8 cellular contexts compared by ENCODE assay signal in the genomic region with DNA sequence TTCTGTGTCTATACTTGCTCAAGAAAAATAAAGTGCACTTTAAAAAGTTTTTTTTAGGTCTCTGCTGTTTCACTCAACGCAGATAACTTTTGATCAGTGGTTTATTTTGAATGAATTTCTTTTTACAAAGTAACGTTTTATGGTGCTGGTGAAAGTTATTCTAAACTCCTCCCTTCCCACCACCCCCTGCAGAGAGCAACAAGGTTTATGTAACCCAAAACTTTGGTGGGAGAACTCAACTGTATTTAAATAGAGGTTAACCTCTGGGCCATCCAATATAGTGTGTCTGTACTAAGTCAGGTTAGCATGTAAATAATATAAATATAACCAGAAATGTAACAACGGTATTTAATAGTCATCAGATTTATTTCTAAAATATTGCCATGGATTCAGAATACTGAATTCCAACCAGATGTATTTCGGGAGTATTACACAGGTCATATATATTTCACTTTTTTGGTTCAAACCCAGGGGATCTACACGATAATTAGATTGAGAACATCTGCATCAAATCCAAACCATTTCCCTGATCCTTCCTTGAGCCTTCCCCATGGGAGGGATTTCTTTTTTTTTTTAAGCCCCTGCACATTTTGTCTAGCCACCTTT. TPM values are rescaled to one million over a fixed set of nuclear protein-coding genes. Genes with fewer than 3 reads are reported as not detected.
DNase-seq lines count a peak whose midpoint lies in the region; ATAC-seq and TF ChIP-seq lines count a peak whose summit lies in the region.

No MANE protein-coding gene starts in this region.

- DNase-seq in activated T-cell treated with anti-CD3 and anti-CD28 coated beads, Interleukin-2, amount 50 U/mL, for 24 hours, result no peak
- no peak for DNase-seq in activated T-cell treated with anti-CD3 and anti-CD28 coated beads, Interleukin-2, amount 50 U/mL, for 48 hours
- DNase-seq in WTC11 (ENCODE audit: low spot score), result peak; percentile 7
- no peak for DNase-seq in hepatocyte (ENCODE audit: low spot score)
- DNase-seq in thoracic aorta (ENCODE audit: low spot score), result no peak
- DNase-seq in adrenal gland, result no peak
- DNase-seq in NK-92 treated with Interleukin-12 subunit alpha and Interleukin-12 subunit beta, amount 100 ng/mL, for 24 hours (lab: John Stamatoyannopoulos, UW), result no peak

- peaks cover 23% of the 10 kb centered on the region for H3K4me1 Mint-ChIP-seq in activated T-cell treated with anti-CD3 and anti-CD28 coated beads, Interleukin-2, amount 50 U/mL, for 24 hours (ENCODE audit: low read depth)
- peaks cover 21% of the 10 kb centered on the region for H3K4me1 Mint-ChIP-seq in WTC11

- CTCF ChIA-PET in WTC11 (lab: Charles Lee), result interaction anchor here (0.6 to 1.6 kb wide), 10 partner anchors 9 to 287 kb away, joined by 3 to 15 read pairs (median 4); no protein-coding TSS in a partner anchor

- peak overlapping the region; percentile 53 for H3K4me3 Mint-ChIP-seq in activated T-cell treated with anti-CD3 and anti-CD28 coated beads, Interleukin-2, amount 50 U/mL, for 24 hours
- peak overlapping the region; percentile 36 for H3K4me3 Mint-ChIP-seq in WTC11

- H3K27ac Mint-ChIP-seq in activated T-cell treated with anti-CD3 and anti-CD28 coated beads, Interleukin-2, amount 50 U/mL, for 24 hours, result no peak overlapping the region
- no peak overlapping the region for H3K27ac Mint-ChIP-seq in WTC11

- peaks cover 2% of the 10 kb centered on the region for H3K36me3 Mint-ChIP-seq in activated T-cell treated with anti-CD3 and anti-CD28 coated beads, Interleukin-2, amount 50 U/mL, for 24 hours (ENCODE audit: low read depth)
- no peaks in the 10 kb centered on the region for H3K36me3 Mint-ChIP-seq in WTC11

- 45% methylated on average over 5 of the region's 5 CpGs for WGBS in hepatocyte (ENCODE audit: low lambda C conversion rate, missing lambda C conversion rate)
- WGBS in adrenal gland, 4 donors, result 23 to 31% (median 29%) methylated on average over 5 of the region's 5 CpGs

- no peak for TF ChIP-seq POLR2A in adrenal gland (IDR thresholded peaks at IDR 0.05)

- H3K4me3 ChIP-seq in hepatocyte, result peak overlapping the region; percentile 82
- peak overlapping the region; percentile 79 for H3K4me3 ChIP-seq in thoracic aorta
- H3K4me3 ChIP-seq in adrenal gland, result peak overlapping the region in 2 of 4 donors; percentile 43 to 86

- no peak for ATAC-seq in WTC11
- ATAC-seq in thoracic aorta (ENCODE audit: insufficient number of reproducible peaks, low FRiP score, low read depth), result no peak
- ATAC-seq in HG02759 (IDR thresholded peaks at IDR 0.05; ENCODE audit: unreplicated experiment), result no peak

- H3K27me3 ChIP-seq in hepatocyte (peaks cover 3% of the 10 kb centered on the region), thoracic aorta (replicated peaks; ENCODE audit: insufficient read depth) (no peaks in the 10 kb centered on the region), adrenal gland (no peaks in the 10 kb centered on the region)

- H3K27ac ChIP-seq in hepatocyte, result peak overlapping the region; percentile 0
- H3K27ac ChIP-seq in thoracic aorta, result no peak overlapping the region
- no peak overlapping the region for H3K27ac ChIP-seq in adrenal gland

- peaks cover 21% of the 10 kb centered on the region for H3K79me2 ChIP-seq in hepatocyte

- no peaks in the 10 kb centered on the region for H3K9me3 Mint-ChIP-seq in activated T-cell treated with anti-CD3 and anti-CD28 coated beads, Interleukin-2, amount 50 U/mL, for 24 hours
- no peaks in the 10 kb centered on the region for H3K9me3 Mint-ChIP-seq in WTC11

- peaks cover 12% of the 10 kb centered on the region for H4K20me1 ChIP-seq in hepatocyte (ENCODE audit: insufficient read depth, poor library complexity, severe bottlenecking)

- no peak for TF ChIP-seq CTCF in WTC11 (IDR thresholded peaks at IDR 0.05)
- TF ChIP-seq CTCF in hepatocyte (IDR thresholded peaks at IDR 0.05; ENCODE audit: poor library complexity), result no peak
- no peak for TF ChIP-seq CTCF in thoracic aorta (IDR thresholded peaks at IDR 0.05)
- TF ChIP-seq CTCF in adrenal gland (IDR thresholded peaks at IDR 0.05), result no peak

- H3K9me2 ChIP-seq in hepatocyte (replicated peaks; ENCODE audit: insufficient read depth), result no peaks in the 10 kb centered on the region

- H3K9me3 ChIP-seq in hepatocyte (ENCODE audit: low read depth) (no peaks in the 10 kb centered on the region), thoracic aorta (no peaks in the 10 kb centered on the region), adrenal gland (replicated peaks in 1 of 3) (no peaks in the 10 kb centered on the region)

- intact Hi-C loops in adrenal gland (cut with DNase I), result loop anchor here (5.0 to 10.0 kb wide), 2 partner anchors 126 to 411 kb away; no protein-coding TSS in a partner anchor

- peaks cover 2% of the 10 kb centered on the region for H3K27me3 Mint-ChIP-seq in activated T-cell treated with anti-CD3 and anti-CD28 coated beads, Interleukin-2, amount 50 U/mL, for 24 hours
- peaks cover 9% of the 10 kb centered on the region for H3K27me3 Mint-ChIP-seq in WTC11 (ENCODE audit: low read depth)

- H3K4me1 ChIP-seq in hepatocyte (ENCODE audit: insufficient read depth) (peaks cover 10% of the 10 kb centered on the region), thoracic aorta (ENCODE audit: control insufficient read depth in 1 of 2, low read depth in 2 of 2) (peaks cover 5 to 8% of the 10 kb centered on the region in 2 donors), adrenal gland (replicated peaks in 1 of 2) (peaks cover 0 to 9% of the 10 kb centered on the region in 2 donors)

- H2AFZ ChIP-seq in hepatocyte, result peak overlapping the region; percentile 87

- H3K36me3 ChIP-seq in hepatocyte (replicated peaks; ENCODE audit: insufficient read depth, low read depth), result no peaks in the 10 kb centered on the region
- no peaks in the 10 kb centered on the region for H3K36me3 ChIP-seq in thoracic aorta
- no peaks in the 10 kb centered on the region for H3K36me3 ChIP-seq in adrenal gland (replicated peaks in 1 of 2)

- H3K4me2 ChIP-seq in hepatocyte, result peak overlapping the region; percentile 100

- POLR2A ChIA-PET in WTC11 (lab: Charles Lee), result no interaction called here

TF ChIP-seq in WTC11, 78 proteins besides CTCF, POLR2A, EP300 and RAD21 (continues in another document):
- TF ChIP-seq, protein P1, sequence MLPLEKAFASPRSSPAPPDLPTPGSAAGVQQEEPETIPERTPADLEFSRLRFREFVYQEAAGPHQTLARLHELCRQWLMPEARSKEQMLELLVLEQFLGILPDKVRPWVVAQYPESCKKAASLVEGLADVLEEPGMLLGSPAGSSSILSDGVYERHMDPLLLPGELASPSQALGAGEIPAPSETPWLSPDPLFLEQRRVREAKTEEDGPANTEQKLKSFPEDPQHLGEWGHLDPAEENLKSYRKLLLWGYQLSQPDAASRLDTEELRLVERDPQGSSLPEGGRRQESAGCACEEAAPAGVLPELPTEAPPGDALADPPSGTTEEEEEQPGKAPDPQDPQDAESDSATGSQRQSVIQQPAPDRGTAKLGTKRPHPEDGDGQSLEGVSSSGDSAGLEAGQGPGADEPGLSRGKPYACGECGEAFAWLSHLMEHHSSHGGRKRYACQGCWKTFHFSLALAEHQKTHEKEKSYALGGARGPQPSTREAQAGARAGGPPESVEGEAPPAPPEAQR (CRISPR knock-in tag; IDR thresholded peaks at IDR 0.05), result no peak
- no peak for TF ChIP-seq JUN (CRISPR knock-in tag; IDR thresholded peaks at IDR 0.05)
- TF ChIP-seq, protein P2, sequence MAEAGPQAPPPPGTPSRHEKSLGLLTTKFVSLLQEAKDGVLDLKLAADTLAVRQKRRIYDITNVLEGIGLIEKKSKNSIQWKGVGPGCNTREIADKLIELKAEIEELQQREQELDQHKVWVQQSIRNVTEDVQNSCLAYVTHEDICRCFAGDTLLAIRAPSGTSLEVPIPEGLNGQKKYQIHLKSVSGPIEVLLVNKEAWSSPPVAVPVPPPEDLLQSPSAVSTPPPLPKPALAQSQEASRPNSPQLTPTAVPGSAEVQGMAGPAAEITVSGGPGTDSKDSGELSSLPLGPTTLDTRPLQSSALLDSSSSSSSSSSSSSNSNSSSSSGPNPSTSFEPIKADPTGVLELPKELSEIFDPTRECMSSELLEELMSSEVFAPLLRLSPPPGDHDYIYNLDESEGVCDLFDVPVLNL (CRISPR knock-in tag; IDR thresholded peaks at IDR 0.05; ENCODE audit: borderline replicate concordance, low read depth), result no peak
- TF ChIP-seq, protein P3, sequence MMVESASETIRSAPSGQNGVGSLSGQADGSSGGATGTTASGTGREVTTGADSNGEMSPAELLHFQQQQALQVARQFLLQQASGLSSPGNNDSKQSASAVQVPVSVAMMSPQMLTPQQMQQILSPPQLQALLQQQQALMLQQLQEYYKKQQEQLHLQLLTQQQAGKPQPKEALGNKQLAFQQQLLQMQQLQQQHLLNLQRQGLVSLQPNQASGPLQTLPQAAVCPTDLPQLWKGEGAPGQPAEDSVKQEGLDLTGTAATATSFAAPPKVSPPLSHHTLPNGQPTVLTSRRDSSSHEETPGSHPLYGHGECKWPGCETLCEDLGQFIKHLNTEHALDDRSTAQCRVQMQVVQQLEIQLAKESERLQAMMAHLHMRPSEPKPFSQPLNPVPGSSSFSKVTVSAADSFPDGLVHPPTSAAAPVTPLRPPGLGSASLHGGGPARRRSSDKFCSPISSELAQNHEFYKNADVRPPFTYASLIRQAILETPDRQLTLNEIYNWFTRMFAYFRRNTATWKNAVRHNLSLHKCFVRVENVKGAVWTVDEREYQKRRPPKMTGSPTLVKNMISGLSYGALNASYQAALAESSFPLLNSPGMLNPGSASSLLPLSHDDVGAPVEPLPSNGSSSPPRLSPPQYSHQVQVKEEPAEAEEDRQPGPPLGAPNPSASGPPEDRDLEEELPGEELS (CRISPR knock-in tag; IDR thresholded peaks at IDR 0.05), result no peak

RNA-seq across cellular contexts. Expression of a gene that starts 3.9 kb away (rescaled TPM):
- total RNA-seq in WTC11 (2021), result 64.3 to 77.1 TPM (median 76.1 TPM) in 3 replicates
- 60.1 and 64.3 TPM in 2 replicates for total RNA-seq in hepatocyte
- 76.8 and 92.5 TPM in 2 replicates for polyA plus RNA-seq in hepatocyte
- 100 to 1,000 TPM in 1 of 2 donors, 10 to 100 TPM in 1; 85.0 to 179 TPM for total RNA-seq in thoracic aorta
- 10 to 100 TPM; 50.6 to 72.6 (median 62.5) TPM for total RNA-seq in adrenal gland
- 10 to 100 TPM; 20.6 to 58.4 (median 23.4) TPM for polyA plus RNA-seq in adrenal gland
